ENCODE assay signal across 12 cellular contexts in genomic region chr1:164765557-164765956, GRCh38.
DNase-seq lines count a peak whose midpoint lies in the region; ATAC-seq and TF ChIP-seq lines count a peak whose summit lies in the region.
"Had no signal": no experiment of that assay in that cellular context is flagged by ENCODE, and none has a peak within 500 bp of the region (broad histone marks: within the 10 kb centered on the region; RNA-seq: fewer than 3 reads in every experiment).

No MANE protein-coding gene starts in this region.

- H3K4me1 Mint-ChIP-seq in progenitor cell of endocrine pancreas (ENCODE audit: low read depth) = peaks cover 29% of the 10 kb centered on the region
- no peaks in the 10 kb centered on the region for H3K4me1 Mint-ChIP-seq in activated CD8-positive, alpha-beta memory T cell treated with anti-CD3 and anti-CD28 coated beads, Interleukin-2, amount 10 ng/mL, durations not matched to agents 7 days and 5 days
- H3K4me1 Mint-ChIP-seq: activated naive CD4-positive, alpha-beta T cell treated with anti-CD3 and anti-CD28 coated beads, Interleukin-2, amount 50 U/mL, for 24 hours had no signal

- no peak for ATAC-seq in activated CD8-positive, alpha-beta memory T cell treated with anti-CD3 and anti-CD28 coated beads, Interleukin-2, amount 10 ng/mL, durations not matched to agents 7 days and 5 days
- no peak for ATAC-seq in HG02970 (IDR thresholded peaks at IDR 0.05; ENCODE audit: low FRiP score, unreplicated experiment)

- H3K9me3 Mint-ChIP-seq in progenitor cell of endocrine pancreas (ENCODE audit: low read depth) = peaks cover 3% of the 10 kb centered on the region
- no peaks in the 10 kb centered on the region for H3K9me3 Mint-ChIP-seq in activated CD8-positive, alpha-beta memory T cell treated with anti-CD3 and anti-CD28 coated beads, Interleukin-2, amount 10 ng/mL, durations not matched to agents 7 days and 5 days (ENCODE audit: low read depth)

- TF ChIP-seq CTCF in progenitor cell of endocrine pancreas (IDR thresholded peaks at IDR 0.05; ENCODE audit: unreplicated experiment) = no peak

- no peaks in the 10 kb centered on the region for H3K27me3 Mint-ChIP-seq in progenitor cell of endocrine pancreas
- H3K27me3 Mint-ChIP-seq in activated CD8-positive, alpha-beta memory T cell treated with anti-CD3 and anti-CD28 coated beads, Interleukin-2, amount 10 ng/mL, durations not matched to agents 7 days and 5 days = no peaks in the 10 kb centered on the region
- H3K27me3 Mint-ChIP-seq: activated naive CD4-positive, alpha-beta T cell treated with anti-CD3 and anti-CD28 coated beads, Interleukin-2, amount 50 U/mL, for 24 hours had no signal

- DNase-seq in DMS 273 (lab: John Stamatoyannopoulos, UW; ENCODE audit: unreplicated experiment) (peak; percentile 68), RKO (ENCODE audit: low spot score) (peak; percentile 51), fibroblast of peridontal ligament (ENCODE audit: extremely low read depth) (peak; percentile 80), progenitor cell of endocrine pancreas (ENCODE audit: low spot score, unreplicated experiment) (no peak), HEK293T (ENCODE audit: extremely low spot score) (no peak), iPS-NIHi11 (ENCODE audit: low spot score) (no peak)
- no peak for DNase-seq in activated CD8-positive, alpha-beta memory T cell treated with anti-CD3 and anti-CD28 coated beads, Interleukin-2, amount 10 ng/mL, durations not matched to agents 7 days and 5 days
- DNase-seq: activated CD4-positive, CD25-positive, alpha-beta regulatory T cell; hypothalamus; MV-4-11 had no signal

- H3K4me3 Mint-ChIP-seq in progenitor cell of endocrine pancreas (ENCODE audit: low read depth) = no peak overlapping the region
- no peak overlapping the region for H3K4me3 Mint-ChIP-seq in activated CD8-positive, alpha-beta memory T cell treated with anti-CD3 and anti-CD28 coated beads, Interleukin-2, amount 10 ng/mL, durations not matched to agents 7 days and 5 days
- H3K4me3 Mint-ChIP-seq: activated naive CD4-positive, alpha-beta T cell treated with anti-CD3 and anti-CD28 coated beads, Interleukin-2, amount 50 U/mL, for 24 hours had no signal

- CTCF ChIA-PET in activated CD8-positive, alpha-beta memory T cell treated with anti-CD3 and anti-CD28 coated beads, Interleukin-2, amount 10 ng/mL, durations not matched to agents 7 days and 5 days (lab: Charles Lee) = no interaction called here
- CTCF ChIA-PET in HEK293T (lab: Yijun Ruan, JAX) = interaction anchor here (0.6 kb wide), 1 partner anchor 9 kb away, joined by 3 read pairs; no protein-coding TSS in a partner anchor

- POLR2A ChIA-PET in HEK293T (lab: Yijun Ruan, JAX) = no interaction called here

- H3K36me3 Mint-ChIP-seq in progenitor cell of endocrine pancreas (ENCODE audit: insufficient read depth) = peaks cover 15% of the 10 kb centered on the region
- no peaks in the 10 kb centered on the region for H3K36me3 Mint-ChIP-seq in activated CD8-positive, alpha-beta memory T cell treated with anti-CD3 and anti-CD28 coated beads, Interleukin-2, amount 10 ng/mL, durations not matched to agents 7 days and 5 days
- H3K36me3 Mint-ChIP-seq: activated naive CD4-positive, alpha-beta T cell treated with anti-CD3 and anti-CD28 coated beads, Interleukin-2, amount 50 U/mL, for 24 hours had no signal

- peak overlapping the region; percentile 19 for H3K27ac Mint-ChIP-seq in progenitor cell of endocrine pancreas
- H3K27ac Mint-ChIP-seq in activated CD8-positive, alpha-beta memory T cell treated with anti-CD3 and anti-CD28 coated beads, Interleukin-2, amount 10 ng/mL, durations not matched to agents 7 days and 5 days = no peak overlapping the region
- H3K27ac Mint-ChIP-seq: activated naive CD4-positive, alpha-beta T cell treated with anti-CD3 and anti-CD28 coated beads, Interleukin-2, amount 50 U/mL, for 24 hours had no signal

TF ChIP-seq in HEK293T, 16 proteins besides CTCF, POLR2A, EP300 and RAD21:
- TF ChIP-seq BHLHE40 (IDR thresholded peaks at IDR 0.05; ENCODE audit: borderline replicate concordance) (no peak), ELF4 (IDR thresholded peaks at IDR 0.05) (no peak), ARNT (IDR thresholded peaks at IDR 0.05) (no peak), L3MBTL2 (conservative IDR thresholded peaks at IDR 0.05) (no peak), FOXM1 (IDR thresholded peaks at IDR 0.05; ENCODE audit: borderline replicate concordance) (no peak), FOXA1 (IDR thresholded peaks at IDR 0.05) (no peak), HDGF (IDR thresholded peaks at IDR 0.05; ENCODE audit: borderline replicate concordance) (no peak), FOXK2 (IDR thresholded peaks at IDR 0.05) (no peak), ZNF384 (IDR thresholded peaks at IDR 0.05) (no peak), SUZ12 (IDR thresholded peaks at IDR 0.05) (no peak), SP1 (IDR thresholded peaks at IDR 0.05) (no peak), LEF1 (IDR thresholded peaks at IDR 0.05; ENCODE audit: borderline replicate concordance) (no peak), NFRKB (IDR thresholded peaks at IDR 0.05) (no peak), TARDBP (IDR thresholded peaks at IDR 0.05) (no peak), CTBP1 (IDR thresholded peaks at IDR 0.05; ENCODE audit: borderline replicate concordance) (no peak)
- TF ChIP-seq, protein P1, sequence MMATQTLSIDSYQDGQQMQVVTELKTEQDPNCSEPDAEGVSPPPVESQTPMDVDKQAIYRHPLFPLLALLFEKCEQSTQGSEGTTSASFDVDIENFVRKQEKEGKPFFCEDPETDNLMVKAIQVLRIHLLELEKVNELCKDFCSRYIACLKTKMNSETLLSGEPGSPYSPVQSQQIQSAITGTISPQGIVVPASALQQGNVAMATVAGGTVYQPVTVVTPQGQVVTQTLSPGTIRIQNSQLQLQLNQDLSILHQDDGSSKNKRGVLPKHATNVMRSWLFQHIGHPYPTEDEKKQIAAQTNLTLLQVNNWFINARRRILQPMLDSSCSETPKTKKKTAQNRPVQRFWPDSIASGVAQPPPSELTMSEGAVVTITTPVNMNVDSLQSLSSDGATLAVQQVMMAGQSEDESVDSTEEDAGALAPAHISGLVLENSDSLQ (IDR thresholded peaks at IDR 0.05) = no peak

Comparison
In these comparisons a context has a peak if more than half of its experiments do, and no peak if none do; other contexts are left out.
1. DNase-seq: peak in DMS 273 (single experiment), RKO (single experiment) and fibroblast of peridontal ligament (single experiment); none in progenitor cell of endocrine pancreas (single experiment), activated CD8-positive, alpha-beta memory T cell treated with anti-CD3 and anti-CD28 coated beads, Interleukin-2, amount 10 ng/mL, durations not matched to agents 7 days and 5 days (single experiment), HEK293T (single experiment) and iPS-NIHi11 (single experiment).